Comparison of ENCODE assay signal across 1 cellular context in genomic region chr6:98947411-98948292, GRCh38.
TF ChIP-seq lines count a peak whose summit lies in the region.

Gene FBXL4 (minus strand): TSS chr6:98947946. CDS start chr6:98926988, 20,958 bp downstream.

TF ChIP-seq in HEK293, 187 proteins besides CTCF, POLR2A, EP300 and RAD21 (continued from another document and continues in another):
- TF ChIP-seq WT1 (tag by site-specific recombination; IDR thresholded peaks at IDR 0.05): no peak
- no peak for TF ChIP-seq KLF10 (tag by site-specific recombination; IDR thresholded peaks at IDR 0.05)
- no peak for TF ChIP-seq ZNF112 (tag by site-specific recombination; IDR thresholded peaks at IDR 0.05)
- no peak for TF ChIP-seq ZNF416 (tag by site-specific recombination; IDR thresholded peaks at IDR 0.05)
- TF ChIP-seq ZNF37A (tag by site-specific recombination; IDR thresholded peaks at IDR 0.05): no peak
- no peak for TF ChIP-seq ZNF670 (tag by site-specific recombination; IDR thresholded peaks at IDR 0.05; ENCODE audit: low read depth)
- TF ChIP-seq PRDM6 (tag by site-specific recombination; IDR thresholded peaks at IDR 0.05): no peak
- TF ChIP-seq ZNF585B (tag by site-specific recombination; IDR thresholded peaks at IDR 0.05): no peak
- TF ChIP-seq SCRT2 (tag by site-specific recombination; IDR thresholded peaks at IDR 0.05): no peak
- TF ChIP-seq REST (tag by site-specific recombination; IDR thresholded peaks at IDR 0.05): no peak
- TF ChIP-seq ZXDB (tag by site-specific recombination; IDR thresholded peaks at IDR 0.05): 0 out of 2 replicates have a peak, but pooled peaks have one; percentile 17
- no peak for TF ChIP-seq ZNF645 (tag by site-specific recombination; IDR thresholded peaks at IDR 0.05)
- TF ChIP-seq ZNF280C (tag by site-specific recombination; IDR thresholded peaks at IDR 0.05): no peak
- TF ChIP-seq ZIC2 (tag by site-specific recombination; IDR thresholded peaks at IDR 0.05): peak; percentile 67
- peak; percentile 73 for TF ChIP-seq SP3 (tag by site-specific recombination; IDR thresholded peaks at IDR 0.05)
- TF ChIP-seq ZNF558 (tag by site-specific recombination; IDR thresholded peaks at IDR 0.05): peak; percentile 42; the same call in 1 of the 2 replicates
- no peak for TF ChIP-seq ZNF394 (tag by site-specific recombination; IDR thresholded peaks at IDR 0.05; ENCODE audit: borderline replicate concordance)
- TF ChIP-seq KLF16 (tag by site-specific recombination; IDR thresholded peaks at IDR 0.05): 0 out of 2 replicates have a peak, but pooled peaks have one; percentile 9
- TF ChIP-seq ZNF76 (tag by site-specific recombination; IDR thresholded peaks at IDR 0.05; ENCODE audit: borderline replicate concordance, low read depth): peak; percentile 27; the same call in 1 of the 2 replicates
- TF ChIP-seq ZNF785 (tag by site-specific recombination; IDR thresholded peaks at IDR 0.05): no peak
- peak; percentile 26; the same call in 1 of the 2 replicates for TF ChIP-seq KLF1 (tag by site-specific recombination; IDR thresholded peaks at IDR 0.05)
- no peak for TF ChIP-seq ZNF596 (tag by site-specific recombination; IDR thresholded peaks at IDR 0.05)
- 0 out of 2 replicates have a peak, but pooled peaks have one; percentile 46 for TF ChIP-seq HOXC10 (CRISPR knock-in tag; IDR thresholded peaks at IDR 0.05)
- TF ChIP-seq ZNF354C (tag by site-specific recombination; IDR thresholded peaks at IDR 0.05; ENCODE audit: borderline replicate concordance, low read depth): no peak
- TF ChIP-seq ZNF658 (tag by site-specific recombination; IDR thresholded peaks at IDR 0.05): no peak
- TF ChIP-seq BCL11A (tag by site-specific recombination; IDR thresholded peaks at IDR 0.05; ENCODE audit: low read depth): 0 out of 2 replicates have a peak, but pooled peaks have one; percentile 32
- TF ChIP-seq ZNF707 (tag by site-specific recombination; IDR thresholded peaks at IDR 0.05): no peak
- no peak for TF ChIP-seq ZNF776 (tag by site-specific recombination; IDR thresholded peaks at IDR 0.05; ENCODE audit: borderline replicate concordance)
- TF ChIP-seq ZBTB20 (tag by site-specific recombination; IDR thresholded peaks at IDR 0.05): peak; percentile 15; the same call in 1 of the 2 replicates
- TF ChIP-seq ZNF16 (tag by site-specific recombination; IDR thresholded peaks at IDR 0.05; ENCODE audit: low read depth): no peak
- TF ChIP-seq ZNF600 (tag by site-specific recombination; IDR thresholded peaks at IDR 0.05): 0 out of 2 replicates have a peak, but pooled peaks have one; percentile 20
- no peak for TF ChIP-seq ZNF19 (tag by site-specific recombination; IDR thresholded peaks at IDR 0.05; ENCODE audit: low read depth)
- no peak for TF ChIP-seq BCL11B (tag by site-specific recombination; IDR thresholded peaks at IDR 0.05; ENCODE audit: low read depth)
- no peak for TF ChIP-seq RBAK (tag by site-specific recombination; IDR thresholded peaks at IDR 0.05)
- no peak for TF ChIP-seq ZFP41 (tag by site-specific recombination; IDR thresholded peaks at IDR 0.05; ENCODE audit: borderline replicate concordance)
- TF ChIP-seq ZBTB8A (tag by site-specific recombination; IDR thresholded peaks at IDR 0.05): peak; percentile 45; the same call in 1 of the 2 replicates
- TF ChIP-seq ZNF639 (tag by site-specific recombination; IDR thresholded peaks at IDR 0.05): no peak
- TF ChIP-seq KLF8 (tag by site-specific recombination; IDR thresholded peaks at IDR 0.05): 0 out of 2 replicates have a peak, but pooled peaks have one; percentile 52
- no peak for TF ChIP-seq ZNF223 (tag by site-specific recombination; IDR thresholded peaks at IDR 0.05)
- TF ChIP-seq ZNF571 (tag by site-specific recombination; IDR thresholded peaks at IDR 0.05): no peak
- no peak for TF ChIP-seq ZBTB1 (tag by site-specific recombination; IDR thresholded peaks at IDR 0.05)
- TF ChIP-seq, protein P1, sequence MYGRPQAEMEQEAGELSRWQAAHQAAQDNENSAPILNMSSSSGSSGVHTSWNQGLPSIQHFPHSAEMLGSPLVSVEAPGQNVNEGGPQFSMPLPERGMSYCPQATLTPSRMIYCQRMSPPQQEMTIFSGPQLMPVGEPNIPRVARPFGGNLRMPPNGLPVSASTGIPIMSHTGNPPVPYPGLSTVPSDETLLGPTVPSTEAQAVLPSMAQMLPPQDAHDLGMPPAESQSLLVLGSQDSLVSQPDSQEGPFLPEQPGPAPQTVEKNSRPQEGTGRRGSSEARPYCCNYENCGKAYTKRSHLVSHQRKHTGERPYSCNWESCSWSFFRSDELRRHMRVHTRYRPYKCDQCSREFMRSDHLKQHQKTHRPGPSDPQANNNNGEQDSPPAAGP (tag by site-specific recombination; IDR thresholded peaks at IDR 0.05): 0 out of 2 replicates have a peak, but pooled peaks have one; percentile 26
- TF ChIP-seq ZNF426 (tag by site-specific recombination; IDR thresholded peaks at IDR 0.05): no peak
- peak; percentile 57 for TF ChIP-seq SP2 (tag by site-specific recombination; IDR thresholded peaks at IDR 0.05)
- TF ChIP-seq ZNF121 (tag by site-specific recombination; IDR thresholded peaks at IDR 0.05): no peak
- TF ChIP-seq ZNF132 (tag by site-specific recombination; IDR thresholded peaks at IDR 0.05; ENCODE audit: borderline replicate concordance): no peak
- no peak for TF ChIP-seq ZNF133 (tag by site-specific recombination; IDR thresholded peaks at IDR 0.05)
- TF ChIP-seq YY2 (tag by site-specific recombination; IDR thresholded peaks at IDR 0.05): no peak
- TF ChIP-seq ZNF311 (tag by site-specific recombination; IDR thresholded peaks at IDR 0.05; ENCODE audit: borderline replicate concordance): no peak
- no peak for TF ChIP-seq GLI4 (tag by site-specific recombination; IDR thresholded peaks at IDR 0.05)
- peak; percentile 34 for TF ChIP-seq SETDB1 (IDR thresholded peaks at IDR 0.05; ENCODE audit: insufficient read length, low read length)
- TF ChIP-seq, protein P2, sequence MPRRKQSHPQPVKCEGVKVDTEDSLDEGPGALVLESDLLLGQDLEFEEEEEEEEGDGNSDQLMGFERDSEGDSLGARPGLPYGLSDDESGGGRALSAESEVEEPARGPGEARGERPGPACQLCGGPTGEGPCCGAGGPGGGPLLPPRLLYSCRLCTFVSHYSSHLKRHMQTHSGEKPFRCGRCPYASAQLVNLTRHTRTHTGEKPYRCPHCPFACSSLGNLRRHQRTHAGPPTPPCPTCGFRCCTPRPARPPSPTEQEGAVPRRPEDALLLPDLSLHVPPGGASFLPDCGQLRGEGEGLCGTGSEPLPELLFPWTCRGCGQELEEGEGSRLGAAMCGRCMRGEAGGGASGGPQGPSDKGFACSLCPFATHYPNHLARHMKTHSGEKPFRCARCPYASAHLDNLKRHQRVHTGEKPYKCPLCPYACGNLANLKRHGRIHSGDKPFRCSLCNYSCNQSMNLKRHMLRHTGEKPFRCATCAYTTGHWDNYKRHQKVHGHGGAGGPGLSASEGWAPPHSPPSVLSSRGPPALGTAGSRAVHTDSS (tag by site-specific recombination; IDR thresholded peaks at IDR 0.05): no peak
- TF ChIP-seq ZNF248 (tag by site-specific recombination; IDR thresholded peaks at IDR 0.05): no peak
- no peak for TF ChIP-seq ZNF660 (tag by site-specific recombination; IDR thresholded peaks at IDR 0.05)
- TF ChIP-seq ZNF549 (tag by site-specific recombination; IDR thresholded peaks at IDR 0.05): no peak
- TF ChIP-seq, protein P3, sequence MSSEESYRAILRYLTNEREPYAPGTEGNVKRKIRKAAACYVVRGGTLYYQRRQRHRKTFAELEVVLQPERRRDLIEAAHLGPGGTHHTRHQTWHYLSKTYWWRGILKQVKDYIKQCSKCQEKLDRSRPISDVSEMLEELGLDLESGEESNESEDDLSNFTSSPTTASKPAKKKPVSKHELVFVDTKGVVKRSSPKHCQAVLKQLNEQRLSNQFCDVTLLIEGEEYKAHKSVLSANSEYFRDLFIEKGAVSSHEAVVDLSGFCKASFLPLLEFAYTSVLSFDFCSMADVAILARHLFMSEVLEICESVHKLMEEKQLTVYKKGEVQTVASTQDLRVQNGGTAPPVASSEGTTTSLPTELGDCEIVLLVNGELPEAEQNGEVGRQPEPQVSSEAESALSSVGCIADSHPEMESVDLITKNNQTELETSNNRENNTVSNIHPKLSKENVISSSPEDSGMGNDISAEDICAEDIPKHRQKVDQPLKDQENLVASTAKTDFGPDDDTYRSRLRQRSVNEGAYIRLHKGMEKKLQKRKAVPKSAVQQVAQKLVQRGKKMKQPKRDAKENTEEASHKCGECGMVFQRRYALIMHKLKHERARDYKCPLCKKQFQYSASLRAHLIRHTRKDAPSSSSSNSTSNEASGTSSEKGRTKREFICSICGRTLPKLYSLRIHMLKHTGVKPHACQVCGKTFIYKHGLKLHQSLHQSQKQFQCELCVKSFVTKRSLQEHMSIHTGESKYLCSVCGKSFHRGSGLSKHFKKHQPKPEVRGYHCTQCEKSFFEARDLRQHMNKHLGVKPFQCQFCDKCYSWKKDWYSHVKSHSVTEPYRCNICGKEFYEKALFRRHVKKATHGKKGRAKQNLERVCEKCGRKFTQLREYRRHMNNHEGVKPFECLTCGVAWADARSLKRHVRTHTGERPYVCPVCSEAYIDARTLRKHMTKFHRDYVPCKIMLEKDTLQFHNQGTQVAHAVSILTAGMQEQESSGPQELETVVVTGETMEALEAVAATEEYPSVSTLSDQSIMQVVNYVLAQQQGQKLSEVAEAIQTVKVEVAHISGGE (tag by site-specific recombination; conservative IDR thresholded peaks at IDR 0.05; ENCODE audit: low read depth): peak; percentile 70; the same call in 1 of the 2 replicates
- no peak for TF ChIP-seq ZNF624 (tag by site-specific recombination; IDR thresholded peaks at IDR 0.05)
- peak; percentile 64 for TF ChIP-seq ZFHX2 (tag by site-specific recombination; conservative IDR thresholded peaks at IDR 0.05)
